26 cellular contexts compared by ENCODE assay signal in the genomic region with DNA sequence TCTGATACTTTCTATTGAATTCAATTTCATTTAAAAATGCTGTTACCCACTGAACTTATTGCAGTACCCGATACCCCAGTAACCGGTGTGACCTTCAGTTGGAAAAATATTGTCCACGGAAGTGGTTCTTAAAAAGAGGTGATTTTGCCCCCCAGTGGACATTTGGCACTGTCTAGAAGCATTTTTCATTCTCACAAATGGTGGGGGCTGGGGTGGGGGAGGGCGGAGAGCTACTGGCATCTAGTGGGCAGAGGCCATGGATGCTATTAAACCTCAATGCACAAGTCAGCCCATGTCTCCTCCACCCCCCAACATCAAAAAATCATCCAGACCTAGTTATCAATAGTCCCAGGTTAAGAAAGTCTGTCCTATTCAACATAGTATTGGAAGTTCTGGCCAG. TPM values are rescaled to one million over a fixed set of nuclear protein-coding genes. Genes with fewer than 3 reads are reported as not detected.
DNase-seq lines count a peak whose midpoint lies in the region; ATAC-seq and TF ChIP-seq lines count a peak whose summit lies in the region.
"Had no signal": no experiment of that assay in that cellular context is flagged by ENCODE, and none has a peak within 500 bp of the region (broad histone marks: within the 10 kb centered on the region; RNA-seq: fewer than 3 reads in every experiment).

No MANE protein-coding gene starts in this region.

- H3K36me3 Mint-ChIP-seq in endodermal cell (ENCODE audit: low read depth) = no peaks in the 10 kb centered on the region
- H3K36me3 Mint-ChIP-seq: activated naive CD4-positive, alpha-beta T cell treated with anti-CD3 and anti-CD28 coated beads, Interleukin-2, amount 50 U/mL, for 24 hours; naive thymus-derived CD8-positive, alpha-beta T cell had no signal

- peaks cover 3% of the 10 kb centered on the region for H3K9me3 Mint-ChIP-seq in endodermal cell
- H3K9me3 Mint-ChIP-seq: activated naive CD4-positive, alpha-beta T cell treated with anti-CD3 and anti-CD28 coated beads, Interleukin-2, amount 50 U/mL, for 24 hours; activated T-cell treated with anti-CD3 and anti-CD28 coated beads, Interleukin-2, amount 50 U/mL, for 72 hours; stimulated activated naive CD8-positive, alpha-beta T cell treated with anti-CD3 and anti-CD28 coated beads, Interleukin-15, Interleukin-2, amounts not matched to agents 100 ng/mL and 50 ng/mL, for 24 hours had no signal

- no peaks in the 10 kb centered on the region for H3K36me3 ChIP-seq in A673 (ENCODE audit: insufficient read depth, low read length, poor library complexity, severe bottlenecking)
- H3K36me3 ChIP-seq in HEK293 (ENCODE audit: control insufficient read depth in 2 of 2, insufficient read depth in 1 of 2, low read length in 2 of 2) = no peaks in the 10 kb centered on the region
- H3K36me3 ChIP-seq in SK-N-SH (replicated peaks in 1 of 2; ENCODE audit: control insufficient read depth in 1 of 2, insufficient read depth in 2 of 2, low read length in 1 of 2) = no peaks in the 10 kb centered on the region
- no peaks in the 10 kb centered on the region for H3K36me3 ChIP-seq in endodermal cell (ENCODE audit: control insufficient read depth, insufficient read depth, low read length)
- H3K36me3 ChIP-seq in osteoblast (ENCODE audit: insufficient read depth, low read length) = no peaks in the 10 kb centered on the region
- H3K36me3 ChIP-seq: BLaER1 treated with 17β-estradiol and CSF1 and Interleukin-3, amounts not matched to agents 10 nM and 100 nM; pancreas; transverse colon had no signal

- no peaks in the 10 kb centered on the region for H3K4me1 ChIP-seq in A673 (ENCODE audit: insufficient read depth, low read length, poor library complexity, severe bottlenecking)
- H3K4me1 ChIP-seq in HEK293 (ENCODE audit: control insufficient read depth, insufficient read depth, low read length) = no peaks in the 10 kb centered on the region
- no peaks in the 10 kb centered on the region for H3K4me1 ChIP-seq in SK-N-SH (ENCODE audit: control insufficient read depth in 1 of 2, insufficient read depth in 2 of 2, low read depth in 1 of 2, low read length in 1 of 2)
- H3K4me1 ChIP-seq in endodermal cell (ENCODE audit: control insufficient read depth, insufficient read depth, low read length) = no peaks in the 10 kb centered on the region
- no peaks in the 10 kb centered on the region for H3K4me1 ChIP-seq in osteoblast (ENCODE audit: insufficient read depth, low read length)
- H3K4me1 ChIP-seq: BLaER1 treated with 17β-estradiol and CSF1 and Interleukin-3, amounts not matched to agents 10 nM and 100 nM; pancreas; transverse colon had no signal

- BruUV-seq in A673 (replicated peaks; lab: Mats Ljungman, UMichigan) = no TSS peak

- DNase-seq in A673 (ENCODE audit: low spot score) = peak; percentile 26
- DNase-seq in SK-N-SH = peak; percentile 14
- DNase-seq in endodermal cell = no peak
- DNase-seq in Ammon's horn (ENCODE audit: low spot score) = no peak
- DNase-seq in osteoblast (ENCODE audit: insufficient read length, low spot score, missing footprints) = no peak
- DNase-seq: 8988T; activated CD4-positive, CD25-positive, alpha-beta regulatory T cell; activated T-cell treated with anti-CD3 and anti-CD28 coated beads, Interleukin-2, amount 50 U/mL, for 72 hours; foreskin melanocyte; GF-D8; KG1; kidney glomerular epithelial cell; mesenchymal stem cell; naive thymus-derived CD8-positive, alpha-beta T cell; NCI-H1105; NCI-H526; pancreas; stimulated activated CD4-positive, alpha-beta T cell treated with anti-CD3 and anti-CD28 coated beads, Interleukin-1b, Interleukin-23, amount 100 ng/mL, for 48 hours; transverse colon had no signal

- CTCF ChIA-PET in A673 (lab: Charles Lee) (no interaction called here), HEK293 (lab: Yijun Ruan, JAX) (no interaction called here), SK-N-SH (lab: Yijun Ruan, JAX) (interaction anchor here (1.5 kb wide), 1 partner anchor 215 kb away, joined by 3 read pairs; no protein-coding TSS in a partner anchor)

- TF ChIP-seq RAD21 in SK-N-SH (IDR thresholded peaks at IDR 0.05; ENCODE audit: low read length) = peak; percentile 52; the same call in 1 of the 2 replicates

- H3K27me3 ChIP-seq in A673 (replicated peaks; ENCODE audit: insufficient read depth, low read depth, low read length, poor library complexity) (peaks cover 9% of the 10 kb centered on the region), SK-N-SH (ENCODE audit: insufficient read depth) (peaks cover 29% of the 10 kb centered on the region; the same call in 1 of the 2 replicates), endodermal cell (ENCODE audit: control insufficient read depth, insufficient read depth, low read length, poor library complexity, severe bottlenecking) (no peaks in the 10 kb centered on the region), osteoblast (ENCODE audit: insufficient read depth, low read length) (no peaks in the 10 kb centered on the region)
- H3K27me3 ChIP-seq: transverse colon had no signal

- ATAC-seq in GM21360 (IDR thresholded peaks at IDR 0.05; ENCODE audit: unreplicated experiment) (no peak), GM21423 (IDR thresholded peaks at IDR 0.05; ENCODE audit: unreplicated experiment) (no peak)
- ATAC-seq: activated T-cell treated with anti-CD3 and anti-CD28 coated beads, Interleukin-2, amount 50 U/mL, for 72 hours; naive thymus-derived CD8-positive, alpha-beta T cell; pancreas had no signal

- intact Hi-C loops in A673 (cut with micrococcal nuclease; ENCODE audit: unreplicated experiment) = loop anchor here (5.0 to 10.0 kb wide), 2 partner anchors 50 to 442 kb away; no protein-coding TSS in a partner anchor

- H3K4me3 ChIP-seq in A673 (ENCODE audit: low read depth, low read length, poor library complexity, severe bottlenecking) (no peak overlapping the region), HEK293 (ENCODE audit: low read depth, low read length) (no peak overlapping the region), SK-N-SH (ENCODE audit: low read depth in 2 of 2, low read length in 1 of 2) (no peak overlapping the region), endodermal cell (ENCODE audit: low read length) (no peak overlapping the region), osteoblast (ENCODE audit: insufficient read depth, low read length) (no peak overlapping the region)
- H3K4me3 ChIP-seq: BLaER1 treated with 17β-estradiol and CSF1 and Interleukin-3, amounts not matched to agents 10 nM and 100 nM; coronary artery; pancreas; transverse colon had no signal

- peak; percentile 37 for TF ChIP-seq CTCF in A673 (conservative IDR thresholded peaks at IDR 0.05; ENCODE audit: low read depth, low read length)
- TF ChIP-seq CTCF in HEK293 (tag by site-specific recombination; IDR thresholded peaks at IDR 0.05) = peak; percentile 35; the same call in 1 of the 2 replicates
- TF ChIP-seq CTCF in SK-N-SH (IDR thresholded peaks at IDR 0.05) = peak; percentile 29
- peak; percentile 20 for TF ChIP-seq CTCF in endodermal cell (conservative IDR thresholded peaks at IDR 0.05)
- TF ChIP-seq CTCF in osteoblast (IDR thresholded peaks at IDR 0.05; ENCODE audit: extremely low read depth, low read depth, low read length) = no peak

- H3K4me1 Mint-ChIP-seq in endodermal cell = peaks cover 2% of the 10 kb centered on the region
- H3K4me1 Mint-ChIP-seq: activated naive CD4-positive, alpha-beta T cell treated with anti-CD3 and anti-CD28 coated beads, Interleukin-2, amount 50 U/mL, for 24 hours; naive thymus-derived CD8-positive, alpha-beta T cell had no signal

- H4K20me1 ChIP-seq in SK-N-SH (ENCODE audit: insufficient read depth) (no peaks in the 10 kb centered on the region), osteoblast (ENCODE audit: insufficient read depth, low read length) (no peaks in the 10 kb centered on the region)

- H3K4me2 ChIP-seq in SK-N-SH (no peak overlapping the region), osteoblast (ENCODE audit: insufficient read depth, low read length) (no peak overlapping the region)
- H3K4me2 ChIP-seq: BLaER1 treated with 17β-estradiol and CSF1 and Interleukin-3, amounts not matched to agents 10 nM and 100 nM had no signal

- POLR2A ChIA-PET in A673 (lab: Charles Lee; ENCODE audit: low non-redundant PET) (no interaction called here), HEK293 (lab: Yijun Ruan, JAX) (no interaction called here), SK-N-SH (lab: Yijun Ruan, JAX) (interaction anchor here (0.6 kb wide), 1 partner anchor 148 kb away, joined by 3 read pairs; no protein-coding TSS in a partner anchor)

- no peaks in the 10 kb centered on the region for H3F3A ChIP-seq in SK-N-SH (replicated peaks; ENCODE audit: insufficient read depth)

- no peak overlapping the region for H3K27ac Mint-ChIP-seq in endodermal cell
- H3K27ac Mint-ChIP-seq: activated naive CD4-positive, alpha-beta T cell treated with anti-CD3 and anti-CD28 coated beads, Interleukin-2, amount 50 U/mL, for 24 hours; activated T-cell treated with anti-CD3 and anti-CD28 coated beads, Interleukin-2, amount 50 U/mL, for 72 hours; naive thymus-derived CD8-positive, alpha-beta T cell; stimulated activated naive CD8-positive, alpha-beta T cell treated with anti-CD3 and anti-CD28 coated beads, Interleukin-15, Interleukin-2, amounts not matched to agents 100 ng/mL and 50 ng/mL, for 24 hours had no signal

- no peak overlapping the region for H3K9ac ChIP-seq in SK-N-SH
- no peak overlapping the region for H3K9ac ChIP-seq in endodermal cell (ENCODE audit: extremely low read depth, low read length, poor library complexity, severe bottlenecking)
- H3K9ac ChIP-seq: BLaER1 treated with 17β-estradiol and CSF1 and Interleukin-3, amounts not matched to agents 10 nM and 100 nM had no signal

- H2AFZ ChIP-seq in SK-N-SH (ENCODE audit: low read depth) = no peak overlapping the region
- H2AFZ ChIP-seq in osteoblast (ENCODE audit: low read length) = no peak overlapping the region

- H3K9me3 ChIP-seq in A673 (ENCODE audit: low read depth, low read length, poor library complexity, severe bottlenecking) = no peaks in the 10 kb centered on the region
- H3K9me3 ChIP-seq in HEK293 (ENCODE audit: control insufficient read depth, insufficient read depth, low read depth, low read length) = no peaks in the 10 kb centered on the region
- no peaks in the 10 kb centered on the region for H3K9me3 ChIP-seq in SK-N-SH
- no peaks in the 10 kb centered on the region for H3K9me3 ChIP-seq in endodermal cell (ENCODE audit: control insufficient read depth, low read length)
- H3K9me3 ChIP-seq in osteoblast (ENCODE audit: low read depth, low read length) = no peaks in the 10 kb centered on the region
- H3K9me3 ChIP-seq: pancreas, transverse colon had no signal

- H3K9me2 ChIP-seq in SK-N-SH = no peaks in the 10 kb centered on the region

- H3K27ac ChIP-seq in A673 (ENCODE audit: low read depth, low read length, poor library complexity, severe bottlenecking) (no peak overlapping the region), HEK293 (ENCODE audit: extremely low read depth, low read depth, low read length) (no peak overlapping the region), SK-N-SH (ENCODE audit: low read depth in 2 of 2, low read length in 1 of 2) (no peak overlapping the region), endodermal cell (ENCODE audit: low read depth, low read length) (no peak overlapping the region), osteoblast (ENCODE audit: low read depth, low read length) (no peak overlapping the region)
- H3K27ac ChIP-seq: BLaER1 treated with 17β-estradiol and CSF1 and Interleukin-3, amounts not matched to agents 10 nM and 100 nM; coronary artery; pancreas; transverse colon had no signal

- no peak for TF ChIP-seq EP300 in SK-N-SH (IDR thresholded peaks at IDR 0.05; ENCODE audit: borderline replicate concordance in 1 of 2, low read depth in 1 of 2, low read length in 1 of 2)

- H3K79me2 ChIP-seq in SK-N-SH (ENCODE audit: insufficient read depth) (no peaks in the 10 kb centered on the region), osteoblast (ENCODE audit: insufficient read depth, low read length) (no peaks in the 10 kb centered on the region)

- 14% methylated on average over 4 of the region's 4 CpGs for WGBS in SK-N-SH (ENCODE audit: low lambda C conversion rate)
- WGBS in endodermal cell (ENCODE audit: insufficient coverage in 1 of 2, insufficient read length in 1 of 2), 2 experiments = 89% methylated on average over 3 of the region's 4 CpGs; no CpG with 5 or more reads in 1 of the 2 experiments

- no peak overlapping the region for H3K4me3 Mint-ChIP-seq in endodermal cell
- H3K4me3 Mint-ChIP-seq: activated naive CD4-positive, alpha-beta T cell treated with anti-CD3 and anti-CD28 coated beads, Interleukin-2, amount 50 U/mL, for 24 hours; activated T-cell treated with anti-CD3 and anti-CD28 coated beads, Interleukin-2, amount 50 U/mL, for 72 hours; naive thymus-derived CD8-positive, alpha-beta T cell; stimulated activated naive CD8-positive, alpha-beta T cell treated with anti-CD3 and anti-CD28 coated beads, Interleukin-15, Interleukin-2, amounts not matched to agents 100 ng/mL and 50 ng/mL, for 24 hours had no signal

- no peaks in the 10 kb centered on the region for H3K27me3 Mint-ChIP-seq in endodermal cell (ENCODE audit: insufficient read depth)

RNA-seq across cellular contexts. Expression of a gene that starts 19.6 kb away (rescaled TPM):
- total RNA-seq in A673 (2021) = 27.4 and 27.9 TPM in 2 replicates
- 12.8 and 19.9 TPM in 2 replicates for polyA plus RNA-seq in SK-N-SH (2012; rRNA removed)
- 20.7 and 21.6 TPM in 2 replicates for polyA plus RNA-seq in SK-N-SH (2012; cell fraction: cytosol; rRNA removed)
- polyA plus RNA-seq in SK-N-SH (2012; cell fraction: nucleus; rRNA removed) = 10.9 and 21.7 TPM in 2 replicates
- total RNA-seq in endodermal cell = 10 to 100 TPM; 26.0 to 52.8 TPM
- 13.2 TPM for polyA plus RNA-seq in endodermal cell (2013, experiment 1 of 2)
- polyA plus RNA-seq in endodermal cell (2013, experiment 2 of 2) = 16.1 TPM
- total RNA-seq in osteoblast = 25.3 and 31.5 TPM in 2 replicates

Comparison
In these comparisons a context has a peak if more than half of its experiments do, and no peak if none do; other contexts are left out.
1. DNase-seq: peak in A673 (single experiment) and SK-N-SH (single experiment); none in endodermal cell (single experiment), Ammon's horn (single experiment) and osteoblast (single experiment).